ENCODE assay signal across 1 cellular context in genomic region chr1:19311931-19312781, GRCh38.
TF ChIP-seq lines count a peak whose summit lies in the region.

Gene AKR7A2 (minus strand): TSS chr1:19312144. CDS start chr1:19312124, 20 bp downstream.
Gene SLC66A1 (plus strand): TSS chr1:19312326. CDS start chr1:19317678, 5,352 bp downstream.

TF ChIP-seq in HepG2, 621 proteins besides CTCF, POLR2A, EP300 and RAD21 (continued from another document and continues in another):
- TF ChIP-seq TEF (CRISPR knock-in tag; IDR thresholded peaks at IDR 0.05) (no peak), HDAC1 (CRISPR knock-in tag; IDR thresholded peaks at IDR 0.05) (peak; percentile 51; the same call in 1 of the 2 replicates), ZHX1 (CRISPR knock-in tag; IDR thresholded peaks at IDR 0.05; ENCODE audit: low read depth) (0 out of 2 replicates have a peak, but pooled peaks have one; percentile 40), ZC3H13 (CRISPR knock-in tag; IDR thresholded peaks at IDR 0.05) (peak; percentile 84), ZNF33B (CRISPR knock-in tag; IDR thresholded peaks at IDR 0.05) (no peak), HHEX (CRISPR knock-in tag; IDR thresholded peaks at IDR 0.05) (no peak), ELK4 (CRISPR knock-in tag; IDR thresholded peaks at IDR 0.05; ENCODE audit: borderline replicate concordance) (no peak), ZNF331 (CRISPR knock-in tag; IDR thresholded peaks at IDR 0.05) (0 out of 2 replicates have a peak, but pooled peaks have one; percentile 8), ZBTB34 (CRISPR knock-in tag; IDR thresholded peaks at IDR 0.05) (no peak), HNF4G (IDR thresholded peaks at IDR 0.05; ENCODE audit: borderline replicate concordance, low read depth, low read length) (no peak), HNF4G (CRISPR knock-in tag; IDR thresholded peaks at IDR 0.05; ENCODE audit: borderline replicate concordance, low read depth) (no peak), UBTF (CRISPR knock-in tag; IDR thresholded peaks at IDR 0.05) (peak; percentile 80), ZNF570 (CRISPR knock-in tag; IDR thresholded peaks at IDR 0.05; ENCODE audit: borderline replicate concordance) (0 out of 2 replicates have a peak, but pooled peaks have one; percentile 59), POLR2AphosphoS2 (IDR thresholded peaks at IDR 0.05; ENCODE audit: low read depth, low read length) (no peak), SIX1 (CRISPR knock-in tag; IDR thresholded peaks at IDR 0.05; ENCODE audit: borderline replicate concordance) (no peak), ZBTB10 (CRISPR knock-in tag; IDR thresholded peaks at IDR 0.05; ENCODE audit: borderline replicate concordance) (no peak; the same call in 1 of the 2 replicates), FOXK2 (IDR thresholded peaks at IDR 0.05) (no peak), CEBPZ (IDR thresholded peaks at IDR 0.05; ENCODE audit: low read length) (no peak), ZSCAN22 (CRISPR knock-in tag; IDR thresholded peaks at IDR 0.05) (no peak), NAIF1 (CRISPR knock-in tag; IDR thresholded peaks at IDR 0.05; ENCODE audit: borderline replicate concordance) (no peak), SP1 (IDR thresholded peaks at IDR 0.05) (no peak), SP1 (CRISPR knock-in tag; IDR thresholded peaks at IDR 0.05) (peak; percentile 39; the same call in 1 of the 2 replicates), ZSCAN5A (CRISPR knock-in tag; IDR thresholded peaks at IDR 0.05; ENCODE audit: borderline replicate concordance) (no peak), ZNF746 (CRISPR knock-in tag; IDR thresholded peaks at IDR 0.05) (0 out of 2 replicates have a peak, but pooled peaks have one; percentile 67), TAF15 (IDR thresholded peaks at IDR 0.05; ENCODE audit: low read depth, low read length, poor library complexity, severe bottlenecking) (no peak), TCF7 (IDR thresholded peaks at IDR 0.05; ENCODE audit: low read depth) (no peak), ZNF138 (CRISPR knock-in tag; IDR thresholded peaks at IDR 0.05; ENCODE audit: low read depth) (peak; percentile 61; the same call in 1 of the 2 replicates), ZNF687 (CRISPR knock-in tag; IDR thresholded peaks at IDR 0.05) (peak; percentile 90), ZBTB26 (CRISPR knock-in tag; IDR thresholded peaks at IDR 0.05; ENCODE audit: borderline replicate concordance) (no peak), ZNF24 (IDR thresholded peaks at IDR 0.05) (no peak), ATF7-NPFF (CRISPR knock-in tag; IDR thresholded peaks at IDR 0.05; ENCODE audit: low read depth) (peak; percentile 92)
